In genomic region chr9:32550046-32550608, GRCh38 we compare ENCODE assay signal across 8 cellular contexts. TPM values are rescaled to one million over a fixed set of nuclear protein-coding genes. Genes with fewer than 3 reads are reported as not detected.
DNase-seq lines count a peak whose midpoint lies in the region; ATAC-seq and TF ChIP-seq lines count a peak whose summit lies in the region.

No MANE protein-coding gene starts in this region.

- peaks cover 25% of the 10 kb centered on the region for H4K20me1 ChIP-seq in PC-9 (ENCODE audit: insufficient read depth)

- POLR2A ChIA-PET in PC-9 (lab: Charles Lee; ENCODE audit: unreplicated experiment) = interaction anchor here (0.5 to 0.7 kb wide), 4 partner anchors 135 to 1735 kb away, joined by 3 to 8 read pairs (median 4); no protein-coding TSS in a partner anchor

- H3K9ac ChIP-seq in duodenal mucosa (ENCODE audit: low read depth in 1 of 2, low read length in 2 of 2) (peak overlapping the region; percentile 76 to 81), mucosa of stomach (ENCODE audit: low read length) (peak overlapping the region; percentile 93)

- H3K4me3 ChIP-seq in PC-9 (peak overlapping the region; percentile 95), duodenal mucosa (ENCODE audit: low read depth in 1 of 2, low read length in 2 of 2) (peak overlapping the region; percentile 91 to 94), mucosa of stomach (ENCODE audit: low read length) (peak overlapping the region; percentile 91)

- CTCF ChIA-PET in PC-9 (lab: Charles Lee) = interaction anchor here (0.5 to 1.5 kb wide), 5 partner anchors 22 to 717 kb away, joined by 3 to 5 read pairs (median 4); no protein-coding TSS in a partner anchor

- H3K4me2 ChIP-seq in PC-9 = peak overlapping the region; percentile 88

- no peaks in the 10 kb centered on the region for H3K9me3 ChIP-seq in PC-9 (ENCODE audit: insufficient read depth, low read depth)
- no peaks in the 10 kb centered on the region for H3K9me3 ChIP-seq in duodenal mucosa (ENCODE audit: control insufficient read depth in 1 of 2, low read length in 2 of 2)
- H3K9me3 ChIP-seq in mucosa of stomach (ENCODE audit: control insufficient read depth, low read length) = no peaks in the 10 kb centered on the region

- ATAC-seq in GM21526 (IDR thresholded peaks at IDR 0.05; ENCODE audit: low FRiP score, unreplicated experiment) = peak; percentile 27

- intact Hi-C loops in PC-9 (cut with micrococcal nuclease; ENCODE audit: unreplicated experiment) = no loop called here

- H3K27ac ChIP-seq in PC-9 (0 out of 2 replicates have a peak overlapping the region, but pooled peaks have one; percentile 19), duodenal mucosa (ENCODE audit: low read depth, low read length) (no peak overlapping the region)

- peaks cover 68% of the 10 kb centered on the region for H3K79me2 ChIP-seq in PC-9 (ENCODE audit: low read depth)

- no TSS peak for BruUV-seq in PC-9 (replicated peaks; lab: Mats Ljungman, UMichigan)

- no peaks in the 10 kb centered on the region for H3F3A ChIP-seq in PC-9 (ENCODE audit: insufficient read depth, low read depth)

- DNase-seq in DMS53 treated with DMSO at 0.1 percent for 48 hours (lab: John Stamatoyannopoulos, UW; ENCODE audit: unreplicated experiment) = peak; percentile 10
- DNase-seq in PC-9 = no peak
- DNase-seq in NCI-H2171 treated with DMSO at 0.1 percent for 48 hours (lab: John Stamatoyannopoulos, UW) = no peak
- DNase-seq in mesenteric fat pad (ENCODE audit: low spot score) = no peak
- DNase-seq in NOMO-1 (lab: John Stamatoyannopoulos, UW; ENCODE audit: unreplicated experiment in 2 of 2) = no peak

- H3K36me3 ChIP-seq in PC-9 (ENCODE audit: low read depth) (no peaks in the 10 kb centered on the region), duodenal mucosa (ENCODE audit: control insufficient read depth in 1 of 2, insufficient read depth in 2 of 2, low read length in 2 of 2) (no peaks in the 10 kb centered on the region), mucosa of stomach (ENCODE audit: control insufficient read depth, insufficient read depth, low read length) (no peaks in the 10 kb centered on the region)

- H3K4me1 ChIP-seq in PC-9 (replicated peaks; ENCODE audit: insufficient read depth) (peaks cover 15% of the 10 kb centered on the region), duodenal mucosa (ENCODE audit: control insufficient read depth in 1 of 2, insufficient read depth in 2 of 2, low read length in 2 of 2) (peaks cover 6 to 10% of the 10 kb centered on the region in 2 donors), mucosa of stomach (ENCODE audit: control insufficient read depth, insufficient read depth, low read length) (peaks cover 8% of the 10 kb centered on the region)

- 0 out of 2 replicates have a peak overlapping the region, but pooled peaks have one; percentile 86 for H2AFZ ChIP-seq in PC-9

- H3K9me2 ChIP-seq in PC-9 (ENCODE audit: insufficient read depth) = no peaks in the 10 kb centered on the region

- H3K27me3 ChIP-seq in PC-9 (ENCODE audit: insufficient read depth, low read depth) (no peaks in the 10 kb centered on the region), duodenal mucosa (ENCODE audit: control insufficient read depth in 1 of 2, insufficient read depth in 2 of 2, low read length in 2 of 2) (no peaks in the 10 kb centered on the region), mucosa of stomach (ENCODE audit: control insufficient read depth, insufficient read depth, low read length) (no peaks in the 10 kb centered on the region)

- TF ChIP-seq CTCF in PC-9 (conservative IDR thresholded peaks at IDR 0.05) = no peak

RNA-seq across cellular contexts. Expression of gene SMIM27, which starts 2.0 kb away (rescaled TPM):
- 8.0 and 8.2 TPM in 2 replicates for total RNA-seq in PC-9 (2021)
- total RNA-seq in mesenteric fat pad = 8.1 TPM

RNA-seq across cellular contexts. Expression of gene TOPORS, which starts 2.3 kb away (rescaled TPM):
- total RNA-seq in PC-9 (2021) (8.0 and 11.1 TPM in 2 replicates), mesenteric fat pad (13.2 TPM)

RNA-seq across cellular contexts. Expression of gene NDUFB6, which starts 22.8 kb away (rescaled TPM):
- total RNA-seq in PC-9 (2021) (46.9 and 49.6 TPM in 2 replicates), mesenteric fat pad (41.9 TPM)

RNA-seq across cellular contexts. Expression of gene RIGI, which starts 24.1 kb away (rescaled TPM):
- total RNA-seq in PC-9 (2021) (3.9 and 4.2 TPM in 2 replicates), mesenteric fat pad (11.0 TPM)
